13 cellular contexts compared by ENCODE assay signal in the genomic region with DNA sequence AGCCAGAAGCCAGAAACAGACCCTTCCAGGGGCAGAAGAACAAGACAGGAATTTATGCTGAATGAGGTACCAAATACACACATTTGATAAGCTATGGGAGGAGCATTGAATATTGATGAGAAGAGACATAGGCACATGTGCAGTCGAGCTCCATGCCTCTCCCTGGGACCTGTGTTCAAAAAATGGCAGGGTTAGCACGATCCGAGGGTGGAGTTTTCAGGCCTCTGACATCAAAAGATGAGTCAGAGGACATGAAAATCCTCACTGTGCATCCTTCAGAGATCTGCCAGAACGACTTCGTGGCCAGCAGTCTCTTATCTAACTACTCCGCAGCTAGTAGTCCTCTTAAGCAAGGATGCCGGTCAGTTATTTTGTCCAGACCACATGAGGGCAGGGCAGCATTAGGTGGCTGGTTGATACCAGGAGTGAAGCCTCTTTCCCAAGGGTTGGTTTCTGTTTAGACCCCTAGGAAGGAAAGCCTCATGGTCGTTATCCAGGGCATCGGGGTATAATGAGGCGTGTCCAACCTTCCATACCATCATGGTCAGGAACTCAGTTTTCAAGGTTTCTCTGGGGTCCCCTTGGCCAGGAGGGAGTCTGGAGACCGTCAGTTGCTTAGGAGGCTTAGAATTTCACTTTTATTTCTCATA. TPM values are rescaled to one million over a fixed set of nuclear protein-coding genes. Genes with fewer than 3 reads are reported as not detected.
DNase-seq lines count a peak whose midpoint lies in the region; ATAC-seq, FAIRE-seq and TF ChIP-seq lines count a peak whose summit lies in the region.
"Had no signal": no experiment of that assay in that cellular context is flagged by ENCODE, and none has a peak within 500 bp of the region (broad histone marks: within the 10 kb centered on the region; RNA-seq: fewer than 3 reads in every experiment).

No MANE protein-coding gene starts in this region.

- no peaks in the 10 kb centered on the region for H4K20me1 ChIP-seq in K562 (replicated peaks; ENCODE audit: control insufficient read depth, insufficient read depth, low read length)

- POLR2A ChIA-PET in K562 (lab: Yijun Ruan, JAX), result interaction anchor here (0.6 to 4.4 kb wide), 6 partner anchors 10 to 38 kb away, joined by 3 to 31 read pairs (median 7); a partner anchor contains a TSS

- peak overlapping the region; percentile 89 for H2AFZ ChIP-seq in K562 (ENCODE audit: low read depth, low read length)

- H3K4me3 ChIP-seq in K562 (no peak overlapping the region), heart left ventricle (no peak overlapping the region), ovary (no peak overlapping the region)
- H3K4me3 ChIP-seq in effector memory CD4-positive, alpha-beta T cell (ENCODE audit: insufficient read depth, low read depth, low read length, poor library complexity, severe bottlenecking), result no peak overlapping the region

- no TSS peak for BruUV-seq in K562 (replicated peaks; lab: Mats Ljungman, UMichigan)

- peak in 61 of 76 experiments; percentile 7 to 75 (median 41) for DNase-seq in HUDEP-2 (lab: John Stamatoyannopoulos, UW; ENCODE audit: unreplicated experiment in 76 of 76)
- DNase-seq in K562 (ENCODE audit: extremely low read depth in 1 of 4, low spot score in 3 of 4), result peak; percentile 83 to 96 (median 88)
- DNase-seq in heart left ventricle, result peak in 1 of 5 donors; percentile 45
- DNase-seq in ovary, result peak in 4 of 5 donors; percentile 48 to 70 (median 60)
- DNase-seq in effector memory CD4-positive, alpha-beta T cell, result no peak
- no peak for DNase-seq in stimulated activated CD4-positive, alpha-beta T cell treated with anti-CD3 and anti-CD28 coated beads, Interleukin-4, amount 100 ng/mL, for 1 hour
- DNase-seq in stimulated activated CD4-positive, alpha-beta T cell treated with anti-CD3 and anti-CD28 coated beads, Interleukin-12 subunit alpha, Interleukin-12 subunit beta, amount 100 ng/mL, for 4 hours, result no peak
- DNase-seq: activated CD4-positive, alpha-beta T cell treated with anti-CD3 and anti-CD28 coated beads for 1 hour; cortex of kidney; EL; kidney; SHP77 had no signal

- no peaks in the 10 kb centered on the region for H3K9me1 ChIP-seq in K562 (ENCODE audit: control insufficient read depth, insufficient read depth, low read length)

- TF ChIP-seq CTCF in K562 (IDR thresholded peaks at IDR 0.05 in 2 of 3, conservative IDR thresholded peaks at IDR 0.05 in 1 of 3; ENCODE audit: insufficient read depth in 2 of 3, low read depth in 1 of 3, low read length in 3 of 3) (peak; percentile 73 to 85 (median 83)), heart left ventricle (IDR thresholded peaks at IDR 0.05) (peak in 7 of 12 donors; percentile 9 to 39 (median 26)), ovary (IDR thresholded peaks at IDR 0.05) (no peak)

- peak; percentile 79 for TF ChIP-seq EP300 in K562 (IDR thresholded peaks at IDR 0.05; ENCODE audit: low read length)
- no peak for TF ChIP-seq EP300 in ovary (IDR thresholded peaks at IDR 0.05)

- 8% methylated on average over 11 of the region's 11 CpGs for WGBS in K562 (ENCODE audit: insufficient coverage, low coverage, missing lambda C conversion rate)
- 58 to 65% (median 63%) methylated on average over 11 of the region's 11 CpGs for WGBS in heart left ventricle, 4 donors
- 42 to 52% (median 51%) methylated on average over 11 of the region's 11 CpGs for WGBS in ovary, 3 donors

- peak; percentile 88 for ATAC-seq in K562
- ATAC-seq in heart left ventricle, result peak; percentile 62 to 73 (median 72)
- no peak for ATAC-seq in GM19452 (IDR thresholded peaks at IDR 0.05; ENCODE audit: unreplicated experiment)

- CTCF ChIA-PET in K562 (lab: Yijun Ruan, JAX; ENCODE audit: low intra/inter-chr PET ratio), result interaction anchor here (0.6 kb wide), 1 partner anchor 37 kb away, joined by 3 read pairs; no protein-coding TSS in a partner anchor

- H3K4me1 ChIP-seq in K562 (replicated peaks in 1 of 2; ENCODE audit: control insufficient read depth in 2 of 2, insufficient read depth in 2 of 2, low read length in 2 of 2), result peaks cover 40 to 45% of the 10 kb centered on the region in 2 experiments
- peaks cover 0 to 12% (median 5%) of the 10 kb centered on the region in 12 donors for H3K4me1 ChIP-seq in heart left ventricle
- H3K4me1 ChIP-seq in ovary (ENCODE audit: insufficient read depth), result no peaks in the 10 kb centered on the region
- no peaks in the 10 kb centered on the region for H3K4me1 ChIP-seq in effector memory CD4-positive, alpha-beta T cell (ENCODE audit: control insufficient read depth, insufficient read depth, low read length, poor library complexity, severe bottlenecking)

- H3K9me3 ChIP-seq in K562 (replicated peaks; ENCODE audit: control insufficient read depth, insufficient read depth, low read depth, low read length) (no peaks in the 10 kb centered on the region), heart left ventricle (no peaks in the 10 kb centered on the region), ovary (no peaks in the 10 kb centered on the region)
- H3K9me3 ChIP-seq in effector memory CD4-positive, alpha-beta T cell (ENCODE audit: control insufficient read depth, low read length), result no peaks in the 10 kb centered on the region

- FAIRE-seq in K562 (lab: Jason Lieb, UNC), result peak; percentile 99
- FAIRE-seq: kidney had no signal

- peak overlapping the region; percentile 10 to 37; a peak in 3 of 4 replicates for H3K9ac ChIP-seq in K562 (ENCODE audit: insufficient read depth in 1 of 2, low read depth in 2 of 2, low read length in 2 of 2)

- in situ Hi-C loops in K562 (cut with MboI), result no loop called here

- H3K27ac ChIP-seq in K562 (ENCODE audit: extremely low read depth, low read depth, low read length), result peak overlapping the region; percentile 77
- H3K27ac ChIP-seq in heart left ventricle, result no peak overlapping the region
- no peak overlapping the region for H3K27ac ChIP-seq in ovary
- H3K27ac ChIP-seq in effector memory CD4-positive, alpha-beta T cell (ENCODE audit: insufficient read depth, low read length, poor library complexity, severe bottlenecking), result no peak overlapping the region

- peak; percentile 83 to 92 for TF ChIP-seq RAD21 in K562 (CRISPR knock-in tag; conservative IDR thresholded peaks at IDR 0.05 in 1 of 2, IDR thresholded peaks at IDR 0.05 in 1 of 2)

- H3K27me3 ChIP-seq in K562 (ENCODE audit: control insufficient read depth in 2 of 2, insufficient read depth in 2 of 2, low read length in 2 of 2) (no peaks in the 10 kb centered on the region; a peak in 1 of 5 replicates), heart left ventricle (no peaks in the 10 kb centered on the region), ovary (no peaks in the 10 kb centered on the region)
- no peaks in the 10 kb centered on the region for H3K27me3 ChIP-seq in effector memory CD4-positive, alpha-beta T cell (replicated peaks; ENCODE audit: control insufficient read depth, insufficient read depth, low read length, poor library complexity, severe bottlenecking)

- intact Hi-C loops in K562 (cut with micrococcal nuclease) (loop anchor here (1.0 to 5.0 kb wide), 5 partner anchors 34 to 308 kb away; a partner anchor contains a TSS), heart left ventricle (cut with DNase I) (loop anchor here in 2 of 10 donors (5.0 to 10.0 kb wide), 2 partner anchors 103 to 105 kb away; no protein-coding TSS in a partner anchor), ovary (cut with DNase I) (no loop called here)

- peak overlapping the region; percentile 61 for H3K4me2 ChIP-seq in K562 (ENCODE audit: insufficient read depth, low read length)

- TF ChIP-seq POLR2A in K562 (conservative IDR thresholded peaks at IDR 0.05) (peak; percentile 54; the same call in 1 of the 2 replicates), heart left ventricle (IDR thresholded peaks at IDR 0.05) (no peak), ovary (IDR thresholded peaks at IDR 0.05) (no peak)

- no peaks in the 10 kb centered on the region for H3K79me2 ChIP-seq in K562 (ENCODE audit: control insufficient read depth, insufficient read depth, low read length)

- no peaks in the 10 kb centered on the region for H3K36me3 ChIP-seq in K562 (ENCODE audit: control insufficient read depth, insufficient read depth, low read length)
- no peaks in the 10 kb centered on the region for H3K36me3 ChIP-seq in heart left ventricle
- H3K36me3 ChIP-seq in ovary, result no peaks in the 10 kb centered on the region
- H3K36me3 ChIP-seq in effector memory CD4-positive, alpha-beta T cell (ENCODE audit: control insufficient read depth, insufficient read depth, low read length), result no peaks in the 10 kb centered on the region

RNA-seq across cellular contexts. Expression of a gene that starts 11.6 kb away (rescaled TPM):
- 57.6 and 73.6 TPM in 2 replicates for total RNA-seq in K562 (2011; cell fraction: chromatin; rRNA removed; ENCODE audit: low replicate concordance)
- total RNA-seq in K562 (2011; cell fraction: nucleolus; rRNA removed), result 41.8 and 51.0 TPM in 2 replicates
- 60.6 and 76.3 TPM in 2 replicates for total RNA-seq in K562 (2011; cell fraction: nucleoplasm; rRNA removed)
- 22.6 and 30.0 TPM in 2 replicates for total RNA-seq in K562 (2014; rRNA removed)
- total RNA-seq in K562 (2014; rRNA removed; fragmentation: Illumina TruSeq; extraction: Trizol), result 68.2 and 86.7 TPM in 2 replicates
- total RNA-seq in K562 (2015; rRNA removed; fragmentation: Illumina TruSeq; extraction: Trizol), result 54.7 and 55.5 TPM in 2 replicates
- 119 and 121 TPM in 2 replicates for total RNA-seq in K562 (2021)
- 183 and 192 TPM in 2 replicates for polyA plus RNA-seq in K562 (2011; rRNA removed)
- polyA plus RNA-seq in K562 (2011; cell fraction: cytosol; rRNA removed), result 228 and 464 TPM in 2 replicates
- 27.2 and 28.4 TPM in 2 replicates for polyA plus RNA-seq in K562 (2011; cell fraction: nucleus; rRNA removed)
- 129 and 225 TPM in 2 replicates for polyA plus RNA-seq in K562 (2012)
- 140 and 144 TPM in 2 replicates for polyA plus RNA-seq in K562 (2014; fragmentation: Illumina TruSeq; extraction: Trizol)
- polyA plus RNA-seq in K562 (2014; fragmentation: Nextera tagmentation; extraction: Ambion mirVana), result 10 to 100 TPM; 53.4 to 71.1 TPM
- 109 and 128 TPM in 2 replicates for polyA plus RNA-seq in K562 (2014; rRNA removed)
- 176 TPM in 2 replicates for polyA minus RNA-seq in K562 (2011; rRNA and poly(A)+ RNA removed)
- polyA minus RNA-seq in K562 (2011; cell fraction: cytosol; rRNA and poly(A)+ RNA removed), result 200 and 213 TPM in 2 replicates
- 23.2 and 39.3 TPM in 2 replicates for polyA minus RNA-seq in K562 (2011; cell fraction: nucleus; rRNA and poly(A)+ RNA removed)
- total RNA-seq in heart left ventricle, result 10 to 100 TPM; 12.4 to 53.5 (median 29.0) TPM
- polyA plus RNA-seq in heart left ventricle, result 10 to 100 TPM; 20.8 to 32.5 TPM
- 10 to 100 TPM in 5 of 7 donors, 1 to 10 TPM in 2; 7.3 to 56.9 (median 43.2) TPM for total RNA-seq in ovary
- 10 to 100 TPM; 33.0 to 69.0 TPM for polyA plus RNA-seq in ovary

RNA-seq across cellular contexts. Expression of a gene that starts 34.2 kb away (rescaled TPM):
- 561 and 734 TPM in 2 replicates for total RNA-seq in K562 (2011; cell fraction: chromatin; rRNA removed; ENCODE audit: low replicate concordance)
- 300 and 404 TPM in 2 replicates for total RNA-seq in K562 (2011; cell fraction: nucleolus; rRNA removed)
- total RNA-seq in K562 (2011; cell fraction: nucleoplasm; rRNA removed), result 460 and 488 TPM in 2 replicates
- 68.1 and 82.1 TPM in 2 replicates for total RNA-seq in K562 (2014; rRNA removed)
- 110 and 145 TPM in 2 replicates for total RNA-seq in K562 (2014; rRNA removed; fragmentation: Illumina TruSeq; extraction: Trizol)
- total RNA-seq in K562 (2015; rRNA removed; fragmentation: Illumina TruSeq; extraction: Trizol), result 73.8 and 74.1 TPM in 2 replicates
- 173 and 197 TPM in 2 replicates for total RNA-seq in K562 (2021)
- 363 and 456 TPM in 2 replicates for polyA plus RNA-seq in K562 (2011; rRNA removed)
- 108 and 266 TPM in 2 replicates for polyA plus RNA-seq in K562 (2011; cell fraction: cytosol; rRNA removed)
- polyA plus RNA-seq in K562 (2011; cell fraction: nucleus; rRNA removed), result 690 and 1,115 TPM in 2 replicates
- polyA plus RNA-seq in K562 (2012), result 113 TPM in 2 replicates
- polyA plus RNA-seq in K562 (2014; fragmentation: Illumina TruSeq; extraction: Trizol), result 97.2 and 107 TPM in 2 replicates
- polyA plus RNA-seq in K562 (2014; fragmentation: Nextera tagmentation; extraction: Ambion mirVana), result 100 to 1,000 TPM; 170 to 176 TPM
- polyA plus RNA-seq in K562 (2014; rRNA removed), result 113 and 116 TPM in 2 replicates
- 714 and 809 TPM in 2 replicates for polyA minus RNA-seq in K562 (2011; rRNA and poly(A)+ RNA removed)
- polyA minus RNA-seq in K562 (2011; cell fraction: cytosol; rRNA and poly(A)+ RNA removed), result 187 and 222 TPM in 2 replicates
- 218 and 284 TPM in 2 replicates for polyA minus RNA-seq in K562 (2011; cell fraction: nucleus; rRNA and poly(A)+ RNA removed)
- total RNA-seq in heart left ventricle, result 100 to 1,000 TPM; 108 to 192 (median 161) TPM
- polyA plus RNA-seq in heart left ventricle, result 10 to 100 TPM; 39.3 to 91.6 TPM
- total RNA-seq in ovary, result 100 to 1,000 TPM in 6 of 7 donors, 10 to 100 TPM in 1; 97.9 to 225 (median 182) TPM
- polyA plus RNA-seq in ovary, result 10 to 100 TPM; 59.0 to 75.4 TPM

Comparison
In these comparisons a context has a peak if more than half of its experiments do, and no peak if none do; other contexts are left out.
1. DNase-seq: peak in HUDEP-2 (61 of 76), K562 (4 of 4) and ovary (4 of 5); none in effector memory CD4-positive, alpha-beta T cell (0 of 3), stimulated activated CD4-positive, alpha-beta T cell treated with anti-CD3 and anti-CD28 coated beads, Interleukin-4, amount 100 ng/mL, for 1 hour (single experiment) and stimulated activated CD4-positive, alpha-beta T cell treated with anti-CD3 and anti-CD28 coated beads, Interleukin-12 subunit alpha, Interleukin-12 subunit beta, amount 100 ng/mL, for 4 hours (single experiment).
2. CTCF ChIP-seq: peak in K562 (3 of 3) and heart left ventricle (7 of 12); none in ovary (0 of 3).